13 cellular contexts compared by ENCODE assay signal in the genomic region with DNA sequence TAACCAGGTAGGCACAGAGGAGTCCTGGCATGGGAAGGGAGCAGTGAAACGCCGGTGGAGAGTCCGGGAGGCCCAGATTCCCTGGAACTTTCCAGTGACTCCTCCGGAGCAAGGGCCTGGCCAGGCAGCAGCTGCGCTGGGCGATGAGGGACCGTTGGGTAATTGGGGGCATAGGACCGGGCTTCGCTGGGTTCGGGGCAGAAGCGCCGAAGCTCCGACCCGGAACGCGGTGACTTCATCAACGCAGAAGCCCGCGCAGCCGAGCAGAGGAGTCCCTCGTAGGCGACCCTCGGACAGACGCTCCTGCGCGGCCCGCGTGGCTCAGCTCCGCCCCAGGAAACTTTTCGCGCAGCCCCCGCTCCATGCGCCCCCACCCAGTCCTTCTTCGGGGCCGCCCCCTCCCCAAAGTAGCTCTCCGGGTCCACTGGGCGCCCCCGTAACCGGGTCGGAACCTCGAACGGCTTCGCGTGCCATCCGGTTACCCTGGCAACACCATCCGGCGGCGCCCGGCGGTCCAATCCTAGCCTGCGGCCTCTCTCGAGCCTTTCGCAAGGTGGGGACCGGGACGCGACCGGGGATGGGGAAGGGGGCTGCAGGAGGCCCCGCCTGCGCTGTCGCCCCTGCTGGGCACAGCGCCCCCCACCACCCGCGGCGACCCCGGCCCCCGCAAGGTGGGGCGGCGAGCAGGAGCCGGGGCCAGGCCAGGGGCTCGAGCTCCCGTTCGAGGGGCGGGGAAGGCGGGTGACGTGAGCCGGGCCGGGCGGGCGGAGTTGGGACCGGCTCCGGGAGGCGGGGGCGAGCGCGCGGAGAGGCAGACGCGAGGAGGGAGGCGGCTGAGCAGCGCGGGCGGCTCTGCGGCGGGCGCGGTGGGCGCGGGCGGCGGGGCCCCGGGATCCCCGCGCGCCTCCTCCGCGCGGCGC. TPM values are rescaled to one million over a fixed set of nuclear protein-coding genes. Genes with fewer than 3 reads are reported as not detected.
DNase-seq lines count a peak whose midpoint lies in the region; ATAC-seq, FAIRE-seq and TF ChIP-seq lines count a peak whose summit lies in the region.
"Had no signal": no experiment of that assay in that cellular context is flagged by ENCODE, and none has a peak within 500 bp of the region (broad histone marks: within the 10 kb centered on the region; RNA-seq: fewer than 3 reads in every experiment).

A gene with protein sequence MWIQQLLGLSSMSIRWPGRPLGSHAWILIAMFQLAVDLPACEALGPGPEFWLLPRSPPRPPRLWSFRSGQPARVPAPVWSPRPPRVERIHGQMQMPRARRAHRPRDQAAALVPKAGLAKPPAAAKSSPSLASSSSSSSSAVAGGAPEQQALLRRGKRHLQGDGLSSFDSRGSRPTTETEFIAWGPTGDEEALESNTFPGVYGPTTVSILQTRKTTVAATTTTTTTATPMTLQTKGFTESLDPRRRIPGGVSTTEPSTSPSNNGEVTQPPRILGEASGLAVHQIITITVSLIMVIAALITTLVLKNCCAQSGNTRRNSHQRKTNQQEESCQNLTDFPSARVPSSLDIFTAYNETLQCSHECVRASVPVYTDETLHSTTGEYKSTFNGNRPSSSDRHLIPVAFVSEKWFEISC (plus strand): TSS at position 814 of the 920 bp plus-strand sequence. CDS start 817 bp downstream, outside the sequence.

- H3K9me3 ChIP-seq in small intestine (ENCODE audit: control insufficient read depth, low read depth) = no peaks in the 10 kb centered on the region
- H3K9me3 ChIP-seq: neutrophil had no signal

- H3K4me3 Mint-ChIP-seq in activated naive CD8-positive, alpha-beta T cell treated with anti-CD3 and anti-CD28 coated beads, Interleukin-2, amount 50 U/mL, for 24 hours = no peak within 1 kb of the TSS
- H3K4me3 Mint-ChIP-seq in HFFc6 = no peak within 1 kb of the TSS
- no peak within 1 kb of the TSS for H3K4me3 Mint-ChIP-seq in activated naive CD4-positive, alpha-beta T cell treated with anti-CD3 and anti-CD28 coated beads for 36 hours
- H3K4me3 Mint-ChIP-seq: central memory CD8-positive, alpha-beta T cell had no signal

- no peak for TF ChIP-seq CTCF in HFFc6 (IDR thresholded peaks at IDR 0.05)

- no peaks in the 10 kb centered on the region for H3K4me1 Mint-ChIP-seq in activated naive CD8-positive, alpha-beta T cell treated with anti-CD3 and anti-CD28 coated beads, Interleukin-2, amount 50 U/mL, for 24 hours
- no peaks in the 10 kb centered on the region for H3K4me1 Mint-ChIP-seq in HFFc6 (ENCODE audit: low read depth)
- peaks cover 8% of the 10 kb centered on the region for H3K4me1 Mint-ChIP-seq in activated naive CD4-positive, alpha-beta T cell treated with anti-CD3 and anti-CD28 coated beads for 36 hours (ENCODE audit: low read depth)
- H3K4me1 Mint-ChIP-seq: central memory CD8-positive, alpha-beta T cell had no signal

- H3K9me3 Mint-ChIP-seq in activated naive CD8-positive, alpha-beta T cell treated with anti-CD3 and anti-CD28 coated beads, Interleukin-2, amount 50 U/mL, for 24 hours = no peaks in the 10 kb centered on the region
- H3K9me3 Mint-ChIP-seq in HFFc6 = peaks cover 5% of the 10 kb centered on the region; the same call in 1 of the 2 replicates
- no peaks in the 10 kb centered on the region for H3K9me3 Mint-ChIP-seq in activated naive CD4-positive, alpha-beta T cell treated with anti-CD3 and anti-CD28 coated beads for 36 hours
- H3K9me3 Mint-ChIP-seq: central memory CD8-positive, alpha-beta T cell had no signal

- intact Hi-C loops in activated naive CD4-positive, alpha-beta T cell treated with anti-CD3 and anti-CD28 coated beads for 36 hours (cut with micrococcal nuclease) = loop anchor here (2.0 to 10.0 kb wide), 5 partner anchors 173 to 1261 kb away; no protein-coding TSS in a partner anchor

- no peaks in the 10 kb centered on the region for H3K4me1 ChIP-seq in small intestine (ENCODE audit: control insufficient read depth in 2 of 2, insufficient read depth in 1 of 2, low read depth in 1 of 2, low read length in 1 of 2)

- H3K27ac ChIP-seq in small intestine (ENCODE audit: low read depth in 1 of 2, low read length in 1 of 2) = no peak within 1 kb of the TSS
- H3K27ac ChIP-seq: neutrophil, PC-9 had no signal

- DNase-seq in NCI-H82 (lab: John Stamatoyannopoulos, UW) (peak; percentile 39), NCI-H82 treated with DMSO at 0.1 percent for 48 hours (lab: John Stamatoyannopoulos, UW; ENCODE audit: unreplicated experiment) (no peak), iPS-NIHi7 (ENCODE audit: extremely low spot score) (peak; percentile 74), HFFc6 (no peak), small intestine (no peak)
- peak; percentile 7 for DNase-seq in activated naive CD8-positive, alpha-beta T cell treated with anti-CD3 and anti-CD28 coated beads, Interleukin-2, amount 50 U/mL, for 24 hours
- DNase-seq in stimulated activated CD8-positive, alpha-beta memory T cell treated with anti-CD3 and anti-CD28 coated beads, Interleukin-4, amount 100 ng/mL, for 48 hours = peak; percentile 34
- no peak for DNase-seq in activated naive CD4-positive, alpha-beta T cell treated with anti-CD3 and anti-CD28 coated beads for 36 hours
- DNase-seq: activated CD4-positive, alpha-beta T cell treated with anti-CD3 and anti-CD28 coated beads, Interleukin-2, amount 50 U/mL, for 4 hours; MM.1S; PC-9 had no signal

- no peak for FAIRE-seq in small intestine (lab: Jason Lieb, UNC)

- peaks cover 47% of the 10 kb centered on the region for H3K27me3 Mint-ChIP-seq in activated naive CD8-positive, alpha-beta T cell treated with anti-CD3 and anti-CD28 coated beads, Interleukin-2, amount 50 U/mL, for 24 hours
- peaks cover 11% of the 10 kb centered on the region for H3K27me3 Mint-ChIP-seq in HFFc6 (ENCODE audit: insufficient read depth)
- H3K27me3 Mint-ChIP-seq in activated naive CD4-positive, alpha-beta T cell treated with anti-CD3 and anti-CD28 coated beads for 36 hours (ENCODE audit: low read depth) = peaks cover 34% of the 10 kb centered on the region

- no peaks in the 10 kb centered on the region for H3K36me3 ChIP-seq in small intestine (ENCODE audit: control insufficient read depth in 2 of 2, insufficient read depth in 2 of 2, low read length in 2 of 2)
- H3K36me3 ChIP-seq: neutrophil had no signal

- no peak within 1 kb of the TSS for H3K27ac Mint-ChIP-seq in activated naive CD8-positive, alpha-beta T cell treated with anti-CD3 and anti-CD28 coated beads, Interleukin-2, amount 50 U/mL, for 24 hours
- no peak within 1 kb of the TSS for H3K27ac Mint-ChIP-seq in HFFc6
- H3K27ac Mint-ChIP-seq in activated naive CD4-positive, alpha-beta T cell treated with anti-CD3 and anti-CD28 coated beads for 36 hours = no peak within 1 kb of the TSS

- H3K4me3 ChIP-seq in small intestine (ENCODE audit: low read depth in 1 of 2, low read length in 2 of 2) = no peak within 1 kb of the TSS
- H3K4me3 ChIP-seq: PC-9 had no signal

- no peaks in the 10 kb centered on the region for H3K36me3 Mint-ChIP-seq in activated naive CD8-positive, alpha-beta T cell treated with anti-CD3 and anti-CD28 coated beads, Interleukin-2, amount 50 U/mL, for 24 hours (ENCODE audit: low read depth)
- no peaks in the 10 kb centered on the region for H3K36me3 Mint-ChIP-seq in HFFc6 (ENCODE audit: low read depth)
- no peaks in the 10 kb centered on the region for H3K36me3 Mint-ChIP-seq in activated naive CD4-positive, alpha-beta T cell treated with anti-CD3 and anti-CD28 coated beads for 36 hours (ENCODE audit: low read depth)

- H3K27me3 ChIP-seq in small intestine (ENCODE audit: control insufficient read depth in 2 of 2, insufficient read depth in 2 of 2, low read length in 2 of 2) = peaks cover 20 to 37% of the 10 kb centered on the region in 2 donors

- CTCF ChIA-PET in activated naive CD4-positive, alpha-beta T cell treated with anti-CD3 and anti-CD28 coated beads for 36 hours (lab: Charles Lee) = no interaction called here

- WGBS in small intestine, 3 donors = 3 to 13% (median 10%) methylated on average over 66 to 108 of the region's 108 CpGs

- no peak for ATAC-seq in activated naive CD8-positive, alpha-beta T cell treated with anti-CD3 and anti-CD28 coated beads, Interleukin-2, amount 50 U/mL, for 24 hours

RNA-seq across cellular contexts. Expression of the gene that starts here (rescaled TPM):
- not detected for total RNA-seq in HFFc6 (2021; fragmentation: NEBNext Ultra II Directional; extraction: Animal tissue kit (Norgen Biotek cat#: 25700))
- under 1 TPM in 1 of 2 experiments, not detected in 1; 0.15 TPM for total RNA-seq in activated naive CD4-positive, alpha-beta T cell treated with anti-CD3 and anti-CD28 coated beads for 36 hours
- polyA plus RNA-seq in small intestine = under 1 TPM in 2 of 3 donors, not detected in 1; 0.13 to 0.27 TPM
- total RNA-seq: PC-9 had no signal

Comparison
In these comparisons a context has a peak if more than half of its experiments do, and no peak if none do; other contexts are left out.
1. DNase-seq: peak in NCI-H82 (single experiment), activated naive CD8-positive, alpha-beta T cell treated with anti-CD3 and anti-CD28 coated beads, Interleukin-2, amount 50 U/mL, for 24 hours (single experiment), iPS-NIHi7 (single experiment) and stimulated activated CD8-positive, alpha-beta memory T cell treated with anti-CD3 and anti-CD28 coated beads, Interleukin-4, amount 100 ng/mL, for 48 hours (single experiment); none in NCI-H82 treated with DMSO at 0.1 percent for 48 hours (single experiment), HFFc6 (single experiment), activated naive CD4-positive, alpha-beta T cell treated with anti-CD3 and anti-CD28 coated beads for 36 hours (single experiment) and small intestine (single experiment).